ENCODE assay signal across 15 cellular contexts in the genomic region with DNA sequence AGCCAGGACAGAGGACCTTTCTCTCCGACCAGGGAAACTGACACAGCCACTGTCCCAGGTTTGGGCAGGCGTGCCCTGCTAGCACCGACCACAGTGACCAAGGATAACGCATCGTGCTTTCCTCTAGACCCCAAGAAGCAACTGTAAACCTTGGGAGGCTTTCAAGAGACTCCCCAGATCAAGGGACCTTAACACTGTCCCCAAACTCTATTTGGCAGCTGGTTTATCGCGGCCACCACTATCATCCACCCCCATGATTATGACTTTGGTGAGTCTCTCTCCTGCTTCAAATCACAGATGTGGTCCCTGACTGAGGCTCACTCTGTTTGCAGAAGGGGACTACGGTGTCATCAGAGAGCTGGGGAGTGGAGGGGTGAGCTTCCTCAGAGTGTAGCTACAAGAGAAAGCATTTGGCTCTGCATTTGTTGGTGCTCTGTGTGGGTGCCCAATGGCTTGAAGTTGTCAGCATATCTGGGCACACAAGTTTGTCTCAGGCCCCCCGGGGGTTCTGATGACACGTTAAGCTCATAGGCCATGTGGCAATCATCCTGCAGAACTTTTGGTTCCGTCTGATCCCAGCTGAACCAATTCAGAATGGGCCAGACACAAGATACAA.
DNase-seq lines count a peak whose midpoint lies in the region; TF ChIP-seq lines count a peak whose summit lies in the region.
"Had no signal": no experiment of that assay in that cellular context is flagged by ENCODE, and none has a peak within 500 bp of the region (broad histone marks: within the 10 kb centered on the region; RNA-seq: fewer than 3 reads in every experiment).

No MANE protein-coding gene starts in this region.

- H3K27me3 Mint-ChIP-seq in Caco-2 (ENCODE audit: insufficient read depth, unreplicated experiment) = no peaks in the 10 kb centered on the region
- H3K27me3 Mint-ChIP-seq: B cell had no signal

- DNase-seq in Caco-2 (no peak), NB4 (ENCODE audit: low read depth) (peak; percentile 48), esophagus squamous epithelium (lab: John Stamatoyannopoulos, UW) (no peak), prostate gland (ENCODE audit: low spot score) (no peak), head of caudate nucleus (no peak), GM03348 (ENCODE audit: low spot score) (no peak), NCI-H2171 treated with DMSO at 0.1 percent for 48 hours (lab: John Stamatoyannopoulos, UW) (no peak)
- no peak for DNase-seq in central memory CD4-positive, alpha-beta T cell
- DNase-seq: activated CD8-positive, alpha-beta memory T cell treated with anti-CD3 and anti-CD28 coated beads for 24 hours; SIG-M5; stimulated activated CD4-positive, alpha-beta T cell treated with anti-CD3 and anti-CD28 coated beads, Interleukin-4, amount 100 ng/mL, for 24 hours had no signal

- peaks cover 42% of the 10 kb centered on the region for H3K4me1 Mint-ChIP-seq in Caco-2 (ENCODE audit: low read depth, unreplicated experiment)
- H3K4me1 Mint-ChIP-seq: B cell had no signal

- H3K27me3 ChIP-seq in Caco-2 (replicated peaks; ENCODE audit: control insufficient read depth, insufficient read depth, low read length) = no peaks in the 10 kb centered on the region
- no peaks in the 10 kb centered on the region for H3K27me3 ChIP-seq in esophagus squamous epithelium
- H3K27me3 ChIP-seq in prostate gland (replicated peaks; ENCODE audit: insufficient read depth) = no peaks in the 10 kb centered on the region

- H3K9me3 Mint-ChIP-seq in Caco-2 (ENCODE audit: unreplicated experiment) = peaks cover 9% of the 10 kb centered on the region
- H3K9me3 Mint-ChIP-seq: T-helper 2 cell treated with Interferon-gamma antibody and Interleukin-4, amounts not matched to agents 5 μg/mL and 100 μg/mL, for 36 hours had no signal

- H3K9me3 ChIP-seq in Caco-2 (0 out of 2 replicates have a peak, but pooled peaks cover 2% of the 10 kb centered on the region), esophagus squamous epithelium (no peaks in the 10 kb centered on the region), prostate gland (no peaks in the 10 kb centered on the region)

- H3K36me3 Mint-ChIP-seq in Caco-2 (ENCODE audit: insufficient read depth, unreplicated experiment) = peaks cover 4% of the 10 kb centered on the region

- no peak for TF ChIP-seq CTCF in Caco-2 (IDR thresholded peaks at IDR 0.05; ENCODE audit: insufficient read depth in 1 of 2, low read depth in 1 of 2, low read length in 1 of 2, severe bottlenecking in 1 of 2, unreplicated experiment in 1 of 2)
- TF ChIP-seq CTCF in NB4 (IDR thresholded peaks at IDR 0.05; ENCODE audit: low read depth, low read length) = no peak
- TF ChIP-seq CTCF in esophagus squamous epithelium (IDR thresholded peaks at IDR 0.05) = no peak
- TF ChIP-seq CTCF in prostate gland (IDR thresholded peaks at IDR 0.05) = no peak

- H3K4me3 ChIP-seq in Caco-2 (ENCODE audit: low read depth, low read length) (no peak overlapping the region), NB4 (ENCODE audit: low read depth, low read length) (no peak overlapping the region), esophagus squamous epithelium (no peak overlapping the region), prostate gland (no peak overlapping the region)
- H3K4me3 ChIP-seq: skin epidermis had no signal

- BruUV-seq in Caco-2 (replicated peaks; lab: Mats Ljungman, UMichigan) = no TSS peak

- peak overlapping the region; percentile 61 to 76 (median 68) for H3K27ac ChIP-seq in esophagus squamous epithelium
- H3K27ac ChIP-seq in prostate gland = peak overlapping the region; percentile 50 to 59

- intact Hi-C loops in Caco-2 (cut with micrococcal nuclease; ENCODE audit: unreplicated experiment) = loop anchor here (1.0 to 5.0 kb wide), 2 partner anchors 69 to 92 kb away; no protein-coding TSS in a partner anchor
- intact Hi-C loops in esophagus squamous epithelium (cut with DNase I) = no loop called here
- intact Hi-C loops in prostate gland (cut with DNase I) = no loop called here
- intact Hi-C loops in head of caudate nucleus (cut with DNase I) = no loop called here

- H3K4me1 ChIP-seq in Caco-2 = peaks cover 49% of the 10 kb centered on the region
- peaks cover 19 to 61% (median 47%) of the 10 kb centered on the region in 3 donors for H3K4me1 ChIP-seq in esophagus squamous epithelium
- H3K4me1 ChIP-seq in prostate gland (replicated peaks) = peaks cover 12% of the 10 kb centered on the region

- 65 to 83% methylated on average over 9 to 10 of the region's 11 CpGs for WGBS in esophagus squamous epithelium, 2 donors
- WGBS in prostate gland = 70% methylated on average over 11 of the region's 11 CpGs

- no peaks in the 10 kb centered on the region for H3K36me3 ChIP-seq in Caco-2 (ENCODE audit: control insufficient read depth, insufficient read depth, low read length)
- H3K36me3 ChIP-seq in esophagus squamous epithelium = no peaks in the 10 kb centered on the region
- H3K36me3 ChIP-seq in prostate gland = no peaks in the 10 kb centered on the region

- H3K27ac Mint-ChIP-seq in Caco-2 (ENCODE audit: unreplicated experiment) = peak overlapping the region; percentile 88
- H3K27ac Mint-ChIP-seq: activated T-helper 2 cell treated with anti-CD3 and anti-CD28 coated beads, Interferon-gamma antibody, Interleukin-2, Interleukin-4, amounts not matched to agents 10 μg/mL and 5 μg/mL and 100 μg/mL, durations not matched to agents 14 hours and 24 hours and 36 hours; B cell; T-helper 2 cell treated with Interferon-gamma antibody and Interleukin-4, amounts not matched to agents 5 μg/mL and 100 μg/mL, for 36 hours had no signal

- peak overlapping the region; percentile 60 for H3K4me3 Mint-ChIP-seq in Caco-2 (ENCODE audit: unreplicated experiment)
- H3K4me3 Mint-ChIP-seq: B cell; T-helper 2 cell treated with Interferon-gamma antibody and Interleukin-4, amounts not matched to agents 5 μg/mL and 100 μg/mL, for 36 hours had no signal

- CTCF ChIA-PET in Caco-2 (lab: Charles Lee) = interaction anchor here (0.5 to 2.2 kb wide), 3 partner anchors 128 to 302 kb away, joined by 3 to 15 read pairs (median 4); no protein-coding TSS in a partner anchor

- TF ChIP-seq POLR2A in NB4 (IDR thresholded peaks at IDR 0.05; ENCODE audit: extremely low read depth, insufficient read length) = no peak
- TF ChIP-seq POLR2A in esophagus squamous epithelium (IDR thresholded peaks at IDR 0.05) = no peak
- TF ChIP-seq POLR2A in prostate gland (IDR thresholded peaks at IDR 0.05) = no peak

- POLR2A ChIA-PET in Caco-2 (lab: Charles Lee) = interaction anchor here (1.2 kb wide), 1 partner anchor 92 kb away, joined by 3 read pairs; no protein-coding TSS in a partner anchor
